In genomic region chr10:60798031-60798430, GRCh38 we compare ENCODE assay signal across 30 cellular contexts. TPM values are rescaled to one million over a fixed set of nuclear protein-coding genes. Genes with fewer than 3 reads are reported as not detected.
DNase-seq lines count a peak whose midpoint lies in the region; ATAC-seq and TF ChIP-seq lines count a peak whose summit lies in the region.
"Had no signal": no experiment of that assay in that cellular context is flagged by ENCODE, and none has a peak within 500 bp of the region (broad histone marks: within the 10 kb centered on the region; RNA-seq: fewer than 3 reads in every experiment).

No MANE protein-coding gene starts in this region.

- TF ChIP-seq CTCF in AG10803 (conservative IDR thresholded peaks at IDR 0.05; ENCODE audit: low read length) (no peak), HFFc6 (IDR thresholded peaks at IDR 0.05) (no peak), hepatocyte (IDR thresholded peaks at IDR 0.05; ENCODE audit: poor library complexity) (no peak)

- no peaks in the 10 kb centered on the region for H3K27me3 ChIP-seq in hepatocyte
- H3K27me3 ChIP-seq: dorsolateral prefrontal cortex, neutrophil, upper lobe of right lung had no signal

- intact Hi-C loops in left colon (cut with DNase I, micrococcal nuclease) = no loop called here

- no peak overlapping the region for H3K4me3 Mint-ChIP-seq in HFFc6
- H3K4me3 Mint-ChIP-seq: activated CD4-positive, alpha-beta memory T cell treated with anti-CD3 and anti-CD28 coated beads, Interleukin-2, amount 10 ng/mL, durations not matched to agents 7 days and 5 days; CD8-positive, alpha-beta memory T cell; memory B cell had no signal

- no peak overlapping the region for H2AFZ ChIP-seq in hepatocyte

- in situ Hi-C loops in SK-MEL-5 (cut with HindIII; ENCODE audit: low pct_unique_long_range_greater_than_20kb, low sequenced_read_pairs) = no loop called here

- peaks cover 40% of the 10 kb centered on the region for H3K4me1 Mint-ChIP-seq in HFFc6 (ENCODE audit: low read depth)
- H3K4me1 Mint-ChIP-seq: memory B cell had no signal

- ATAC-seq in left colon = no peak
- ATAC-seq: left cardiac atrium, psoas muscle, Right ventricle myocardium inferior, upper lobe of right lung had no signal

- H3K9me3 ChIP-seq in hepatocyte (ENCODE audit: low read depth) = no peaks in the 10 kb centered on the region
- H3K9me3 ChIP-seq: neutrophil, psoas muscle, upper lobe of right lung had no signal

- H3K4me2 ChIP-seq in hepatocyte = no peak overlapping the region

- H3K79me2 ChIP-seq in hepatocyte = no peaks in the 10 kb centered on the region

- H3K4me1 ChIP-seq in hepatocyte (ENCODE audit: insufficient read depth) = peaks cover 6% of the 10 kb centered on the region
- H3K4me1 ChIP-seq: psoas muscle had no signal

- H3K36me3 ChIP-seq in hepatocyte (replicated peaks; ENCODE audit: insufficient read depth, low read depth) = no peaks in the 10 kb centered on the region
- H3K36me3 ChIP-seq: upper lobe of right lung had no signal

- H3K27me3 Mint-ChIP-seq in HFFc6 (ENCODE audit: insufficient read depth) = no peaks in the 10 kb centered on the region
- H3K27me3 Mint-ChIP-seq: activated CD4-positive, alpha-beta memory T cell treated with anti-CD3 and anti-CD28 coated beads, Interleukin-2, amount 10 ng/mL, durations not matched to agents 7 days and 5 days; CD8-positive, alpha-beta memory T cell; memory B cell had no signal

- no peak overlapping the region for H3K27ac ChIP-seq in hepatocyte
- H3K27ac ChIP-seq: dorsolateral prefrontal cortex, neutrophil, psoas muscle, upper lobe of right lung had no signal

- no peaks in the 10 kb centered on the region for H4K20me1 ChIP-seq in hepatocyte (ENCODE audit: insufficient read depth, poor library complexity, severe bottlenecking)

- DNase-seq in AG10803 (ENCODE audit: low read depth) (peak; percentile 27), HFFc6 (peak; percentile 20), SK-MEL-5 (ENCODE audit: low read depth, low spot score) (peak; percentile 59), glomerular visceral epithelial cell (ENCODE audit: extremely low spot score) (peak; percentile 42), SK-N-DZ (ENCODE audit: low spot score) (no peak), hepatocyte (ENCODE audit: low spot score) (no peak), left colon (no peak), GF-D8 (lab: John Stamatoyannopoulos, UW) (no peak)
- DNase-seq: activated CD4-positive, alpha-beta memory T cell treated with anti-CD3 and anti-CD28 coated beads, Interleukin-2, amount 10 ng/mL, durations not matched to agents 7 days and 5 days; aorta; CD8-positive, alpha-beta memory T cell; central memory CD4-positive, alpha-beta T cell; dorsolateral prefrontal cortex; head of caudate nucleus; KBM-7; left cardiac atrium; NCI-H187; NCI-H226; NCI-H774; psoas muscle; small intestine; stimulated activated CD4-positive, alpha-beta T cell treated with anti-CD3 and anti-CD28 coated beads, Interleukin-1b, Interleukin-23, amount 100 ng/mL, for 48 hours; SW 1271; T1000; upper lobe of right lung had no signal

- peaks cover 20% of the 10 kb centered on the region for H3K36me3 Mint-ChIP-seq in HFFc6 (ENCODE audit: low read depth)
- H3K36me3 Mint-ChIP-seq: memory B cell had no signal

- 93% methylated on average over 3 of the region's 3 CpGs for WGBS in hepatocyte (ENCODE audit: low lambda C conversion rate, missing lambda C conversion rate)

- no peaks in the 10 kb centered on the region for H3K9me2 ChIP-seq in hepatocyte (replicated peaks; ENCODE audit: insufficient read depth)

- peak overlapping the region; percentile 63 for H3K27ac Mint-ChIP-seq in HFFc6
- H3K27ac Mint-ChIP-seq: activated CD4-positive, alpha-beta memory T cell treated with anti-CD3 and anti-CD28 coated beads, Interleukin-2, amount 10 ng/mL, durations not matched to agents 7 days and 5 days; activated naive CD4-positive, alpha-beta T cell treated with anti-CD3 and anti-CD28 coated beads, Interleukin-2, amount 50 U/mL, for 72 hours; activated T-helper 2 cell treated with anti-CD3 and anti-CD28 coated beads, Interferon-gamma antibody, Interleukin-2, Interleukin-4, amounts not matched to agents 10 μg/mL and 5 μg/mL and 100 μg/mL, durations not matched to agents 14 hours and 24 hours and 36 hours; CD8-positive, alpha-beta memory T cell; memory B cell had no signal

- H3K4me3 ChIP-seq in AG10803 (ENCODE audit: low read length) (no peak overlapping the region), hepatocyte (no peak overlapping the region)
- H3K4me3 ChIP-seq: dorsolateral prefrontal cortex, psoas muscle, upper lobe of right lung had no signal

- H3K9me3 Mint-ChIP-seq in HFFc6 = no peaks in the 10 kb centered on the region
- H3K9me3 Mint-ChIP-seq: activated CD4-positive, alpha-beta memory T cell treated with anti-CD3 and anti-CD28 coated beads, Interleukin-2, amount 10 ng/mL, durations not matched to agents 7 days and 5 days; activated naive CD4-positive, alpha-beta T cell treated with anti-CD3 and anti-CD28 coated beads, Interleukin-2, amount 50 U/mL, for 72 hours; activated T-helper 2 cell treated with anti-CD3 and anti-CD28 coated beads, Interferon-gamma antibody, Interleukin-2, Interleukin-4, amounts not matched to agents 10 μg/mL and 5 μg/mL and 100 μg/mL, durations not matched to agents 14 hours and 24 hours and 36 hours; CD8-positive, alpha-beta memory T cell; memory B cell had no signal

RNA-seq across cellular contexts. Expression of gene CDK1, which starts 19.8 kb away (rescaled TPM):
- 10 to 100 TPM; 18.3 to 43.0 (median 38.5) TPM for total RNA-seq in HFFc6 (2021; fragmentation: NEBNext Ultra II Directional; extraction: Animal tissue kit (Norgen Biotek cat#: 25700))
- total RNA-seq in SK-MEL-5 (2014; rRNA removed; shearing (Covaris generic)) = 65.5 and 65.6 TPM in 2 replicates
- 44.7 and 52.1 TPM in 2 replicates for polyA plus RNA-seq in SK-MEL-5 (2015; cell fraction: cytosol; rRNA removed)
- polyA plus RNA-seq in SK-MEL-5 (2015; cell fraction: nucleus; rRNA removed) = 202 and 243 TPM in 2 replicates
- polyA plus RNA-seq in SK-N-DZ (2014; cell fraction: cytosol; rRNA removed) = 398 and 440 TPM in 2 replicates
- polyA plus RNA-seq in SK-N-DZ (2014; cell fraction: nucleus; rRNA removed) = 588 and 637 TPM in 2 replicates
- 31.7 and 33.6 TPM in 2 replicates for total RNA-seq in hepatocyte
- 23.1 and 31.6 TPM in 2 replicates for polyA plus RNA-seq in hepatocyte
- 10 to 100 TPM in 1 of 2 donors, 1 to 10 TPM in 1; 5.9 to 12.9 TPM for total RNA-seq in left colon

Comparison
In these comparisons a context has a peak if more than half of its experiments do, and no peak if none do; other contexts are left out.
1. DNase-seq: peak in AG10803 (single experiment), HFFc6 (single experiment), SK-MEL-5 (single experiment) and glomerular visceral epithelial cell (single experiment); none in SK-N-DZ (single experiment), hepatocyte (single experiment), left colon (0 of 2) and GF-D8 (single experiment).